13 cellular contexts compared by ENCODE assay signal in the genomic region with DNA sequence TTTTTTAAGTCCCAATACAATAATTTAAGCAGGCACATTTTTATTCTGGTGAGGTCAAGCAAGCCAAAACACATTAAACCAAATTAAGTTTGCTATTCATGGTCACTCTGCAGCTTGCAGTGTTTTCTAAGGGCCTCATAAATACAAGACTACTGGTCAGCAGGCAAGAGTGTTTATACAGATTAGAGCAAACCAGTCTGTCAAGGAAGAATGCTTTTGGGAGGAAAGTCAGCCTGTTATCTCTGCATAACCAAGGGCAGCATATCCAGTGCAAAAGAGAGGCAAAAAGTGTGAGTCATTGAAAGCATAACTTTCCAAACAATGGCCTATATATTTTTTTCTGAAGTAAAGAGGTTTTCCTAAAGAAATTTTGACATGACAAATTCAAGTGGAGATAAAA. TPM values are rescaled to one million over a fixed set of nuclear protein-coding genes. Genes with fewer than 3 reads are reported as not detected.
DNase-seq lines count a peak whose midpoint lies in the region; ATAC-seq and TF ChIP-seq lines count a peak whose summit lies in the region.
"Had no signal": no experiment of that assay in that cellular context is flagged by ENCODE, and none has a peak within 500 bp of the region (broad histone marks: within the 10 kb centered on the region; RNA-seq: fewer than 3 reads in every experiment).

No MANE protein-coding gene starts in this region.

- TF ChIP-seq CTCF in AG09309 (IDR thresholded peaks at IDR 0.05; ENCODE audit: control insufficient read depth, insufficient read depth, low read depth, low read length, missing control alignments) (no peak), gastrocnemius medialis (IDR thresholded peaks at IDR 0.05 in 4 of 5, conservative IDR thresholded peaks at IDR 0.05 in 1 of 5) (no peak)

- peak overlapping the region; percentile 40 for H3K27ac ChIP-seq in epithelial cell of prostate
- H3K27ac ChIP-seq in gastrocnemius medialis, result no peak overlapping the region
- H3K27ac ChIP-seq: lower lobe of right lung had no signal

- H3K4me3 ChIP-seq in AG09309 (ENCODE audit: control insufficient read depth, low read depth, low read length) (no peak overlapping the region), gastrocnemius medialis (no peak overlapping the region)
- H3K4me3 ChIP-seq: lower lobe of right lung had no signal

- DNase-seq in AG09309 (ENCODE audit: low read depth) (peak; percentile 60), NCI-H226 (peak; percentile 90), epithelial cell of prostate (ENCODE audit: low read depth, low spot score) (no peak), mucosa of gallbladder (ENCODE audit: low spot score) (peak; percentile 29), gastrocnemius medialis (no peak), NCI-H774 (lab: John Stamatoyannopoulos, UW) (no peak), D341Med (ENCODE audit: low spot score) (no peak)
- DNase-seq: CD4-positive, alpha-beta memory T cell; lower lobe of right lung; NCI-H2081 treated with DMSO at 0.1 percent for 48 hours; stimulated activated CD4-positive, alpha-beta T cell treated with anti-CD3 and anti-CD28 coated beads, Interleukin-4, amount 100 ng/mL, for 24 hours; T-helper 9 cell had no signal

- no peaks in the 10 kb centered on the region for H3K27me3 ChIP-seq in gastrocnemius medialis

- peaks cover 23 to 33% of the 10 kb centered on the region in 2 donors for H3K4me1 ChIP-seq in gastrocnemius medialis

- no peaks in the 10 kb centered on the region for H3K36me3 ChIP-seq in gastrocnemius medialis
- H3K36me3 ChIP-seq: lower lobe of right lung had no signal

- H3K9me3 ChIP-seq in gastrocnemius medialis, result no peaks in the 10 kb centered on the region
- H3K9me3 ChIP-seq: lower lobe of right lung had no signal

- in situ Hi-C loops in gastrocnemius medialis (cut with MboI; ENCODE audit: low sequenced_read_pairs in 4 of 4), result no loop called here

- no peak for TF ChIP-seq POLR2A in gastrocnemius medialis (IDR thresholded peaks at IDR 0.05)

- intact Hi-C loops in gastrocnemius medialis (cut with DNase I; ENCODE audit: low total_unique reads), result no loop called here

- ATAC-seq in gastrocnemius medialis (no peak), GM18519 (IDR thresholded peaks at IDR 0.05; ENCODE audit: low FRiP score, unreplicated experiment) (no peak)

RNA-seq across cellular contexts. Expression of a gene that starts 29.7 kb away (rescaled TPM):
- 7.6 TPM for total RNA-seq in mucosa of gallbladder
- 1 to 10 TPM in 1 of 4 donors, under 1 TPM in 3; 0.24 to 1.3 (median 0.64) TPM for total RNA-seq in gastrocnemius medialis

Comparison
In these comparisons a context has a peak if more than half of its experiments do, and no peak if none do; other contexts are left out.
1. DNase-seq: peak in AG09309 (single experiment), NCI-H226 (single experiment) and mucosa of gallbladder (single experiment); none in epithelial cell of prostate (single experiment), gastrocnemius medialis (0 of 2), NCI-H774 (single experiment) and D341Med (single experiment).